In genomic region chr1:155012052-155012546, GRCh38 we compare ENCODE assay signal across 10 cellular contexts. TPM values are rescaled to one million over a fixed set of nuclear protein-coding genes. Genes with fewer than 3 reads are reported as not detected.
DNase-seq lines count a peak whose midpoint lies in the region; ATAC-seq and TF ChIP-seq lines count a peak whose summit lies in the region.
"Had no signal": no experiment of that assay in that cellular context is flagged by ENCODE, and none has a peak within 500 bp of the region (broad histone marks: within the 10 kb centered on the region; RNA-seq: fewer than 3 reads in every experiment).

No MANE protein-coding gene starts in this region.

- peak overlapping the region; percentile 55 for H3K4me3 Mint-ChIP-seq in GM23338
- peak overlapping the region in 2 of 5 donors; percentile 12 to 29 for H3K4me3 Mint-ChIP-seq in immature natural killer cell
- no peak overlapping the region for H3K4me3 Mint-ChIP-seq in Caco-2 (ENCODE audit: unreplicated experiment)

- H3K27me3 ChIP-seq in GM23338 (ENCODE audit: insufficient read depth): no peaks in the 10 kb centered on the region
- no peaks in the 10 kb centered on the region for H3K27me3 ChIP-seq in body of pancreas
- no peaks in the 10 kb centered on the region for H3K27me3 ChIP-seq in subcutaneous abdominal adipose tissue (ENCODE audit: control insufficient read depth in 5 of 5, insufficient read depth in 4 of 5, low read length in 5 of 5)
- H3K27me3 ChIP-seq in Caco-2 (replicated peaks; ENCODE audit: control insufficient read depth, insufficient read depth, low read length): no peaks in the 10 kb centered on the region

- peak overlapping the region; percentile 92 for H3K27ac Mint-ChIP-seq in GM23338
- H3K27ac Mint-ChIP-seq in immature natural killer cell: peak overlapping the region in 5 of 6 donors; percentile 35 to 86 (median 45)
- no peak overlapping the region for H3K27ac Mint-ChIP-seq in Caco-2 (ENCODE audit: unreplicated experiment)

- H4K20me1 ChIP-seq in GM23338 (replicated peaks; ENCODE audit: insufficient read depth): peaks cover 7% of the 10 kb centered on the region

- peaks cover 22% of the 10 kb centered on the region for H3K27me3 Mint-ChIP-seq in GM23338 (ENCODE audit: insufficient read depth, low read depth, poor library complexity)
- peaks cover 0 to 4% (median 0%) of the 10 kb centered on the region in 3 donors for H3K27me3 Mint-ChIP-seq in immature natural killer cell (ENCODE audit: low read depth in 3 of 3)
- no peaks in the 10 kb centered on the region for H3K27me3 Mint-ChIP-seq in Caco-2 (ENCODE audit: insufficient read depth, unreplicated experiment)

- WGBS in body of pancreas, 2 donors: 34 to 38% methylated on average over 6 to 9 of the region's 9 CpGs

- H3K4me1 ChIP-seq in GM23338 (ENCODE audit: insufficient read depth): peaks cover 48% of the 10 kb centered on the region
- H3K4me1 ChIP-seq in body of pancreas: peaks cover 78% of the 10 kb centered on the region
- peaks cover 7 to 77% (median 67%) of the 10 kb centered on the region in 5 donors for H3K4me1 ChIP-seq in subcutaneous abdominal adipose tissue (ENCODE audit: control insufficient read depth in 5 of 5, insufficient read depth in 5 of 5, low read length in 5 of 5)
- peaks cover 42% of the 10 kb centered on the region for H3K4me1 ChIP-seq in Caco-2

- ATAC-seq in GM23338 (peak; percentile 70), body of pancreas (peak; percentile 31), GM21360 (IDR thresholded peaks at IDR 0.05; ENCODE audit: unreplicated experiment) (no peak)

- intact Hi-C loops in body of pancreas (cut with DNase I): loop anchor here (5.0 kb wide), 1 partner anchor 50 kb away; the partner anchor contains the start of gene PYGO2
- intact Hi-C loops in Caco-2 (cut with micrococcal nuclease; ENCODE audit: unreplicated experiment): no loop called here

- no peak overlapping the region for H2AFZ ChIP-seq in GM23338

- no peak for TF ChIP-seq POLR2A in body of pancreas (IDR thresholded peaks at IDR 0.05)

- peaks cover 19% of the 10 kb centered on the region for H3K79me2 ChIP-seq in GM23338 (replicated peaks; ENCODE audit: insufficient read depth)

- H3K9ac ChIP-seq in subcutaneous abdominal adipose tissue (ENCODE audit: low read length in 5 of 5): peak overlapping the region in 4 of 5 donors; percentile 0 to 58 (median 52)

- H3K4me2 ChIP-seq in GM23338: peak overlapping the region; percentile 80

- CTCF ChIA-PET in Caco-2 (lab: Charles Lee): interaction anchor here (1.1 kb wide), 1 partner anchor 10 kb away, joined by 4 read pairs; the partner anchor contains the start of gene ZBTB7B

- no peaks in the 10 kb centered on the region for H3K9me2 ChIP-seq in GM23338 (ENCODE audit: insufficient read depth)

- H3K36me3 Mint-ChIP-seq in GM23338 (ENCODE audit: low read depth): peaks cover 30% of the 10 kb centered on the region
- peaks cover 0 to 4% (median 0%) of the 10 kb centered on the region in 3 donors for H3K36me3 Mint-ChIP-seq in immature natural killer cell
- peaks cover 43% of the 10 kb centered on the region for H3K36me3 Mint-ChIP-seq in Caco-2 (ENCODE audit: insufficient read depth, unreplicated experiment)

- DNase-seq in GM23338 (ENCODE audit: low spot score): peak; percentile 91
- DNase-seq in NCI-H345 (lab: John Stamatoyannopoulos, UW): peak; percentile 74
- peak; percentile 50 to 74 (median 61) for DNase-seq in body of pancreas
- no peak for DNase-seq in immature natural killer cell
- no peak for DNase-seq in NCI-H1694 (lab: John Stamatoyannopoulos, UW)
- no peak for DNase-seq in Caco-2

- H3F3A ChIP-seq in GM23338 (replicated peaks; ENCODE audit: low read depth): 0 out of 2 replicates have a peak, but pooled peaks cover 3% of the 10 kb centered on the region

- POLR2A ChIA-PET in Caco-2 (lab: Charles Lee): no interaction called here

- H3K36me3 ChIP-seq in GM23338 (ENCODE audit: insufficient read depth) (no peaks in the 10 kb centered on the region), body of pancreas (replicated peaks in 1 of 2; ENCODE audit: insufficient read depth in 1 of 2, low read depth in 2 of 2) (peaks cover 0 to 7% of the 10 kb centered on the region in 2 donors), subcutaneous abdominal adipose tissue (ENCODE audit: control insufficient read depth in 5 of 5, insufficient read depth in 5 of 5, low read length in 5 of 5) (peaks cover 0 to 33% (median 21%) of the 10 kb centered on the region in 5 donors), Caco-2 (ENCODE audit: control insufficient read depth, insufficient read depth, low read length) (peaks cover 1% of the 10 kb centered on the region)

- TF ChIP-seq CTCF in GM23338 (conservative IDR thresholded peaks at IDR 0.05; ENCODE audit: low read depth in 2 of 2) (no peak), body of pancreas (IDR thresholded peaks at IDR 0.05) (no peak), Caco-2 (IDR thresholded peaks at IDR 0.05; ENCODE audit: insufficient read depth in 1 of 2, low read depth in 1 of 2, low read length in 1 of 2, severe bottlenecking in 1 of 2, unreplicated experiment in 1 of 2) (no peak)

- H3K4me3 ChIP-seq in GM23338: peak overlapping the region; percentile 38; the same call in 1 of the 2 replicates
- no peak overlapping the region for H3K4me3 ChIP-seq in body of pancreas
- no peak overlapping the region for H3K4me3 ChIP-seq in subcutaneous abdominal adipose tissue (ENCODE audit: low read depth in 1 of 5, low read length in 5 of 5)
- no peak overlapping the region for H3K4me3 ChIP-seq in Caco-2 (ENCODE audit: low read depth, low read length)

- H3K9me3 Mint-ChIP-seq in GM23338 (no peaks in the 10 kb centered on the region), immature natural killer cell (peaks cover 0 to 1% (median 0%) of the 10 kb centered on the region in 6 donors), Caco-2 (ENCODE audit: unreplicated experiment) (no peaks in the 10 kb centered on the region)
- H3K9me3 Mint-ChIP-seq: neural crest cell had no signal

- no TSS peak for BruUV-seq in Caco-2 (replicated peaks; lab: Mats Ljungman, UMichigan)

- H3K9me3 ChIP-seq in body of pancreas: no peaks in the 10 kb centered on the region
- no peaks in the 10 kb centered on the region for H3K9me3 ChIP-seq in subcutaneous abdominal adipose tissue (ENCODE audit: control insufficient read depth in 5 of 5, low read length in 5 of 5)
- no peaks in the 10 kb centered on the region for H3K9me3 ChIP-seq in Caco-2

- H3K27ac ChIP-seq in GM23338 (ENCODE audit: low read depth): no peak overlapping the region
- H3K27ac ChIP-seq in body of pancreas: peak overlapping the region; percentile 27 to 61 (median 42)
- peak overlapping the region; percentile 97 for H3K27ac ChIP-seq in subcutaneous abdominal adipose tissue (ENCODE audit: low read depth, low read length)

- H3K4me1 Mint-ChIP-seq in GM23338: peaks cover 56% of the 10 kb centered on the region
- peaks cover 56 to 57% of the 10 kb centered on the region in 2 donors for H3K4me1 Mint-ChIP-seq in immature natural killer cell
- peaks cover 21% of the 10 kb centered on the region for H3K4me1 Mint-ChIP-seq in Caco-2 (ENCODE audit: low read depth, unreplicated experiment)

TF ChIP-seq in GM23338, 12 proteins besides CTCF, POLR2A, EP300 and RAD21 (continues in another document):
- TF ChIP-seq REST (IDR thresholded peaks at IDR 0.05; ENCODE audit: unreplicated experiment): peak; percentile 22

RNA-seq across cellular contexts. Expression of gene ZBTB7B, which starts 9.5 kb away (rescaled TPM):
- total RNA-seq in GM23338 (2014; rRNA removed; shearing (Covaris generic)): 19.3 and 32.6 TPM in 2 replicates
- polyA plus RNA-seq in GM23338 (2016; fragmentation: Nextera tagmentation; extraction: Ambion mirVana) (3.6 TPM in 2 replicates), immature natural killer cell (1 to 10 TPM in 2 of 3 donors, under 1 TPM in 1; 0.96 to 3.3 (median 1.8) TPM)
- total RNA-seq in body of pancreas (10 to 100 TPM; 30.1 to 34.3 TPM), Caco-2 (2022) (42.9 and 46.8 TPM in 2 replicates)

RNA-seq across cellular contexts. Expression of gene LENEP, which starts 18.7 kb away (rescaled TPM):
- 1.5 and 1.6 TPM in 2 replicates for total RNA-seq in GM23338 (2014; rRNA removed; shearing (Covaris generic))
- polyA plus RNA-seq in GM23338 (2016; fragmentation: Nextera tagmentation; extraction: Ambion mirVana): not detected in 2 replicates
- total RNA-seq in body of pancreas: not detected
- polyA plus RNA-seq in immature natural killer cell: not detected
- total RNA-seq in Caco-2 (2022): 0.50 and 0.53 TPM in 2 replicates
- total RNA-seq: M059J had no signal

RNA-seq across cellular contexts. Expression of gene DCST2, which starts 21.5 kb away (rescaled TPM):
- not detected in 2 replicates for total RNA-seq in GM23338 (2014; rRNA removed; shearing (Covaris generic))
- 0.28 and 0.78 TPM in 2 replicates for polyA plus RNA-seq in GM23338 (2016; fragmentation: Nextera tagmentation; extraction: Ambion mirVana)
- total RNA-seq in body of pancreas: 1 to 10 TPM in 1 of 2 donors, under 1 TPM in 1; 0.33 to 1.8 TPM
- polyA plus RNA-seq in immature natural killer cell: not detected
- 0.26 and 0.61 TPM in 2 replicates for total RNA-seq in Caco-2 (2022)
- total RNA-seq: M059J had no signal

RNA-seq across cellular contexts. Expression of gene DCST1, which starts 21.5 kb away (rescaled TPM):
- total RNA-seq in GM23338 (2014; rRNA removed; shearing (Covaris generic)): not detected in 2 replicates
- polyA plus RNA-seq in GM23338 (2016; fragmentation: Nextera tagmentation; extraction: Ambion mirVana): not detected in 2 replicates
- total RNA-seq in body of pancreas: not detected
- not detected for polyA plus RNA-seq in immature natural killer cell
- 0.32 TPM in 1 of 2 replicates, not detected in the other for total RNA-seq in Caco-2 (2022)
- total RNA-seq: M059J, neural crest cell had no signal

RNA-seq across cellular contexts. Expression of gene FLAD1, which starts 29.0 kb away (rescaled TPM):
- 71.4 and 75.0 TPM in 2 replicates for total RNA-seq in GM23338 (2014; rRNA removed; shearing (Covaris generic))
- 72.8 and 74.5 TPM in 2 replicates for polyA plus RNA-seq in GM23338 (2016; fragmentation: Nextera tagmentation; extraction: Ambion mirVana)
- 10 to 100 TPM; 10.1 to 51.4 TPM for total RNA-seq in body of pancreas
- polyA plus RNA-seq in immature natural killer cell: 10 to 100 TPM; 40.9 to 99.7 (median 41.7) TPM
- total RNA-seq in Caco-2 (2022): 51.3 and 61.5 TPM in 2 replicates

Comparison
In these comparisons a context has a peak if more than half of its experiments do, and no peak if none do; other contexts are left out.
1. DNase-seq: peak in GM23338 (single experiment), NCI-H345 (single experiment) and body of pancreas (4 of 4); none in immature natural killer cell (0 of 3), NCI-H1694 (single experiment) and Caco-2 (0 of 2).